ENCODE assay signal across 14 cellular contexts in the genomic region with DNA sequence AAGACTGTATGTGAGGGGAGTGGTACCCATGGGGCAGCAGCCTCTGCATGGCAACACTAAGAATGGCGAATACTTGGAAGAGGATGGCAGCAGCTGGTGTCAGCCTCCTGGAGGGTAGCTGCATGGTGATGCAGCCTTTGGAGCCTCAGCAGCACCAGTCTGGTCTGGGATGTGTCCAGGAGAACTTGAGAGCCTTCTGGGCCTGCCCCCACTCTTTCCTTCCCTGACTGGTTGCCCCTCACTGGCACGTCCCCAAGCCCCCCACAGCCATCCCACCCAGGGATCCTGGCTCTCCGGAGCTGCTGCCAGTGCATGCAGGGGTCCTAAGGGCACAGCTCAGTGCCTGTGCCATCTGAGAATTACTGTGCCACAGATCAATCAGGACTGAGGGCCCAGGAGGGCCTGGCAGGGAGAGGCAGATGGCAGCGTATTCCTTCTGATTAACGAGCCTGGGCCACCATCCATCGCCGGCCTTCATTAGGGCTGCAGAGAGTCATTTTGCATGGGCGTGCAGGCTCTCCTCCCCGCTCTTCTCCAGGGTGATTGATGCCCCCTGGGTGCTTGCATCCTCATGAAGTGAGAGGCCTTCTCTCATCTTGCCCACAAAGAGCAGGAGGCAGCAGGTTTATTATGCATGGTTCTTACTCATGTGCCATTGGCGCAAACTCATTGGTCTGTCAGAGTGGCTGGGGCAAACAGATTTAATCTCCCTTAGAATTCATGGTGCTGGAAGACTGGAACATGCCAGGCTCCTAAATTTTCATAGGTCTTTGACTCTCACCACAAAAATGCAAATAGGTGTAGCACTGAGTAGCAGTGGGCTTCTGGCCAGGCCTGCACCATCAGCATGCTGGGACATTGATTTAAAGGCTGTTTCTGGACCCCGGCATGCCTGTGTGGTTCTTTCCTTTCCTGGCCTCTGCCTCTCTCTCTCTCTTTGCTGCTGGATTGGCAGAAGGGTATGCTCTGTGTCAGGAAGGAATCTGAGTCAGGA.
"Had no signal": no experiment of that assay in that cellular context is flagged by ENCODE, and none has a peak within 500 bp of the region (broad histone marks: within the 10 kb centered on the region; RNA-seq: fewer than 3 reads in every experiment).

No MANE protein-coding gene starts in this region.

- H3K4me1 Mint-ChIP-seq: stimulated activated naive B cell treated with anti-CD40 and anti-IgM and Interleukin-4, amounts not matched to agents 10 μg/mL and 1 μg/mL and 100 μg/mL, for 72 hours had no signal

- H3K27me3 Mint-ChIP-seq: activated naive CD8-positive, alpha-beta T cell had no signal

- H3K4me3 Mint-ChIP-seq: activated naive CD8-positive, alpha-beta T cell; naive thymus-derived CD8-positive, alpha-beta T cell; stimulated activated naive B cell treated with anti-CD40 and anti-IgM and Interleukin-4, amounts not matched to agents 10 μg/mL and 1 μg/mL and 100 μg/mL, for 72 hours; T-helper 2 cell treated with Interferon-gamma antibody and Interleukin-4, amounts not matched to agents 5 μg/mL and 100 μg/mL, for 36 hours had no signal

- DNase-seq: activated gamma-delta T cell; activated T-cell treated with anti-CD3 and anti-CD28 coated beads, Interleukin-2, amount 50 U/mL, for 1 hour; dorsolateral prefrontal cortex; glutamatergic neuron; left colon; mucosa of descending colon; naive thymus-derived CD8-positive, alpha-beta T cell; posterior cingulate gyrus; right lobe of liver; stimulated activated CD4-positive, alpha-beta T cell treated with anti-CD3 and anti-CD28 coated beads, Interleukin-2, amount 100 ng/mL, for 24 hours; stimulated activated naive B cell treated with anti-CD40 and anti-IgM and Interleukin-4, amounts not matched to agents 10 μg/mL and 1 μg/mL and 100 μg/mL, for 72 hours; transverse colon had no signal

- H3K9me3 Mint-ChIP-seq: naive thymus-derived CD8-positive, alpha-beta T cell; stimulated activated naive B cell treated with anti-CD40 and anti-IgM and Interleukin-4, amounts not matched to agents 10 μg/mL and 1 μg/mL and 100 μg/mL, for 72 hours; T-helper 2 cell treated with Interferon-gamma antibody and Interleukin-4, amounts not matched to agents 5 μg/mL and 100 μg/mL, for 36 hours had no signal

- H3K36me3 Mint-ChIP-seq: activated naive CD8-positive, alpha-beta T cell; naive thymus-derived CD8-positive, alpha-beta T cell; stimulated activated naive B cell treated with anti-CD40 and anti-IgM and Interleukin-4, amounts not matched to agents 10 μg/mL and 1 μg/mL and 100 μg/mL, for 72 hours had no signal

- H3K27ac Mint-ChIP-seq: activated naive CD8-positive, alpha-beta T cell; stimulated activated naive B cell treated with anti-CD40 and anti-IgM and Interleukin-4, amounts not matched to agents 10 μg/mL and 1 μg/mL and 100 μg/mL, for 72 hours; T-helper 2 cell treated with Interferon-gamma antibody and Interleukin-4, amounts not matched to agents 5 μg/mL and 100 μg/mL, for 36 hours had no signal
